In the genomic region with DNA sequence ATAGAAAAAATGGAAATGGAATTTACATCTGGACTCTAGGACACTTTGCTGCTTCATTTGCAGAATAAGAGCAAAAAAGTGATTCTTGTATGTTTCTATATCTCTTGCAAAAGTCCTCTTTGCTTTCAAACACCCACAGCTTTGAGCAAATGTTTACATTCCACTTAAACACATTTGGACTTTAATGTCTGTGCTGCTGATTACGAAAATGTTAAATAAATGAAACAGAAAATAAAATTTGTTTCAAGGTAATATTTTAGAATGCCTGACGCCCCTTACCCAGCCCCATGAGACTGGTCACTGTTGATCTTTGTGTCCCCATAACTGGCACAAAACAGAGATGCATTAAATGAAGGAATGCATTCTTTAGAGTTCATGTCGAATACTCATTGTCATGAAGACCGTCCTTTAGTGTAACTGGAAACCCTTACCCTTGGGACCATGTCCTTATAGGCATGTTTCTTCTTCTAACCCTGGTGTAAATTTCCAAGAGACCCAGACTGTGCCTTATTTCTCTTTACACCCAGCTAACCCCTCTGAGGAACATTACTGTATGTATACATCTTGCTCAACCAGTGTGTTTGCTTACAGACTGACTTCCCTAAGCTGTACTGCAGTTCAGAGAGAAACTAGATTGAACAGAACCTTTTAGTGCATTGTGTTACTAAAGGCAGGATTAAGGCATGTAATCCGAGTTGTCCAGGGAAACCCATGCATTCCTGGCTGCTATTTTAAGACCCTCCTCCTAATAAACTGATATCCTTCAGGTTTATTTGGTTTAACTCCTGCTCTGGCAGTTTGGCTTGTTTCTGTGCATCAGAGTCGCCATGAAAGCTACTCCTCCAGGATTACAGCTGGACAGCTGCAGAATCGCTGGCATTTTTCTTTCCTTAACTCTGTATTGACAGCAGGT, we compare ENCODE assay signal across 1 cellular context.
TF ChIP-seq lines count a peak whose summit lies in the region.

No MANE protein-coding gene starts in this region.

TF ChIP-seq in liver, 16 proteins besides CTCF, POLR2A, EP300 and RAD21 (continued from another document):
- TF ChIP-seq, protein P1, sequence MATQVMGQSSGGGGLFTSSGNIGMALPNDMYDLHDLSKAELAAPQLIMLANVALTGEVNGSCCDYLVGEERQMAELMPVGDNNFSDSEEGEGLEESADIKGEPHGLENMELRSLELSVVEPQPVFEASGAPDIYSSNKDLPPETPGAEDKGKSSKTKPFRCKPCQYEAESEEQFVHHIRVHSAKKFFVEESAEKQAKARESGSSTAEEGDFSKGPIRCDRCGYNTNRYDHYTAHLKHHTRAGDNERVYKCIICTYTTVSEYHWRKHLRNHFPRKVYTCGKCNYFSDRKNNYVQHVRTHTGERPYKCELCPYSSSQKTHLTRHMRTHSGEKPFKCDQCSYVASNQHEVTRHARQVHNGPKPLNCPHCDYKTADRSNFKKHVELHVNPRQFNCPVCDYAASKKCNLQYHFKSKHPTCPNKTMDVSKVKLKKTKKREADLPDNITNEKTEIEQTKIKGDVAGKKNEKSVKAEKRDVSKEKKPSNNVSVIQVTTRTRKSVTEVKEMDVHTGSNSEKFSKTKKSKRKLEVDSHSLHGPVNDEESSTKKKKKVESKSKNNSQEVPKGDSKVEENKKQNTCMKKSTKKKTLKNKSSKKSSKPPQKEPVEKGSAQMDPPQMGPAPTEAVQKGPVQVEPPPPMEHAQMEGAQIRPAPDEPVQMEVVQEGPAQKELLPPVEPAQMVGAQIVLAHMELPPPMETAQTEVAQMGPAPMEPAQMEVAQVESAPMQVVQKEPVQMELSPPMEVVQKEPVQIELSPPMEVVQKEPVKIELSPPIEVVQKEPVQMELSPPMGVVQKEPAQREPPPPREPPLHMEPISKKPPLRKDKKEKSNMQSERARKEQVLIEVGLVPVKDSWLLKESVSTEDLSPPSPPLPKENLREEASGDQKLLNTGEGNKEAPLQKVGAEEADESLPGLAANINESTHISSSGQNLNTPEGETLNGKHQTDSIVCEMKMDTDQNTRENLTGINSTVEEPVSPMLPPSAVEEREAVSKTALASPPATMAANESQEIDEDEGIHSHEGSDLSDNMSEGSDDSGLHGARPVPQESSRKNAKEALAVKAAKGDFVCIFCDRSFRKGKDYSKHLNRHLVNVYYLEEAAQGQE (IDR thresholded peaks at IDR 0.05) = no peak
- TF ChIP-seq YY1 (IDR thresholded peaks at IDR 0.05) = no peak
